ENCODE assay signal across 25 cellular contexts in the genomic region with DNA sequence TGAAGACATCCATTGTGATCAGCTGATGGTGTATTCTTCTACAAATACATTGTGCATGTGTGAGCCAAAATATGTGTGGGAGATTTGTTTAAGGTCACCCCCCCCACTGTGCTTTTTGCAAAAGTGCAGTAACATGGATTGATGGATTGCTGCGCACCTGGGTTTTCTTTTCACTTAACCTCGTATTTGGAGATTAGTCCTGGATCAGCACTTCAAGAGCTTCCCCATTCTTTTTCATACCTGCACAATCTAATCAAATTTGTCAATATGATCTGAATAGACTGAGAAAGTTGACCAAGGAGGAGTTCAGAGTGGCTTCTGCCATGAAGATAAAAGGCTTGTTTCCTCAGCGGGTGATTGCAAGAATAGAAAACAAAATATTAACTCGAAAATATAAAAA.
"Had no signal": no experiment of that assay in that cellular context is flagged by ENCODE, and none has a peak within 500 bp of the region (broad histone marks: within the 10 kb centered on the region; RNA-seq: fewer than 3 reads in every experiment).

No MANE protein-coding gene starts in this region.

- H3K4me1 ChIP-seq: left lung, lower lobe of right lung, neural progenitor cell, right lobe of liver, transverse colon, upper lobe of left lung, vagina had no signal

- H3K4me2 ChIP-seq: neural progenitor cell, smooth muscle cell had no signal

- H3K4me3 Mint-ChIP-seq: natural killer cell; nephron progenitor cell; neural progenitor cell; stimulated activated memory B cell treated with anti-CD40 and anti-IgM and Interleukin-4, amounts not matched to agents 10 μg/mL and 1 μg/mL and 100 μg/mL, for 72 hours; stimulated activated naive CD8-positive, alpha-beta T cell treated with anti-CD3 and anti-CD28 coated beads, Interleukin-15, amount 100 ng/mL, for 72 hours had no signal

- H3K27me3 ChIP-seq: left lung, neural progenitor cell, neutrophil, right atrium auricular region, right lobe of liver, transverse colon, upper lobe of left lung, vagina had no signal

- H3K9me3 Mint-ChIP-seq: natural killer cell; nephron progenitor cell; neural progenitor cell; stimulated activated memory B cell treated with anti-CD40 and anti-IgM and Interleukin-4, amounts not matched to agents 10 μg/mL and 1 μg/mL and 100 μg/mL, for 72 hours; stimulated activated naive CD8-positive, alpha-beta T cell treated with anti-CD3 and anti-CD28 coated beads, Interleukin-15, amount 100 ng/mL, for 72 hours had no signal

- DNase-seq: left colon; left lung; lower lobe of right lung; mammary epithelial cell; mesenchymal stem cell; natural killer cell; nephron progenitor cell; occipital lobe; right lobe of liver; stimulated activated CD4-positive, alpha-beta T cell treated with anti-CD3 and anti-CD28 coated beads, Interleukin-1b, Interleukin-23, amount 100 ng/mL, for 48 hours; stimulated activated CD4-positive, alpha-beta T cell treated with anti-CD3 and anti-CD28 coated beads, Interleukin-2, amount 100 ng/mL, for 48 hours; stimulated activated CD4-positive, alpha-beta T cell treated with anti-CD3 and anti-CD28 coated beads, Interleukin-4, amount 100 ng/mL, for 4 hours; stimulated activated CD8-positive, alpha-beta memory T cell treated with anti-CD3 and anti-CD28 coated beads, Interleukin-4, amount 100 ng/mL, for 48 hours; stimulated activated naive CD4-positive, alpha-beta T cell treated with Interleukin-2 at 50 U/mL for 16 hours; stimulated activated naive CD8-positive, alpha-beta T cell treated with anti-CD3 and anti-CD28 coated beads, Interleukin-15, amount 100 ng/mL, for 72 hours; substantia nigra; transverse colon; upper lobe of left lung had no signal

- H3K4me1 Mint-ChIP-seq: nephron progenitor cell; neural progenitor cell; stimulated activated memory B cell treated with anti-CD40 and anti-IgM and Interleukin-4, amounts not matched to agents 10 μg/mL and 1 μg/mL and 100 μg/mL, for 72 hours had no signal

- H3K9ac ChIP-seq: neural progenitor cell, parathyroid adenoma had no signal

- H3K27ac ChIP-seq: left lung, lower lobe of right lung, neural progenitor cell, neutrophil, parathyroid adenoma, right lobe of liver, transverse colon, upper lobe of left lung, vagina had no signal

- ATAC-seq: left colon; left lung; lower lobe of right lung; natural killer cell; right lobe of liver; stimulated activated memory B cell treated with anti-CD40 and anti-IgM and Interleukin-4, amounts not matched to agents 10 μg/mL and 1 μg/mL and 100 μg/mL, for 72 hours; stimulated activated naive CD8-positive, alpha-beta T cell treated with anti-CD3 and anti-CD28 coated beads, Interleukin-15, amount 100 ng/mL, for 72 hours had no signal

- H3K27me3 Mint-ChIP-seq: stimulated activated memory B cell treated with anti-CD40 and anti-IgM and Interleukin-4, amounts not matched to agents 10 μg/mL and 1 μg/mL and 100 μg/mL, for 72 hours; stimulated activated naive CD8-positive, alpha-beta T cell treated with anti-CD3 and anti-CD28 coated beads, Interleukin-15, amount 100 ng/mL, for 72 hours had no signal

- H3K9me3 ChIP-seq: left lung, lower lobe of right lung, neutrophil, right atrium auricular region, right lobe of liver, transverse colon, upper lobe of left lung, vagina had no signal

- H3K27ac Mint-ChIP-seq: nephron progenitor cell; neural progenitor cell; stimulated activated memory B cell treated with anti-CD40 and anti-IgM and Interleukin-4, amounts not matched to agents 10 μg/mL and 1 μg/mL and 100 μg/mL, for 72 hours had no signal

- H3K4me3 ChIP-seq: left lung, lower lobe of right lung, neural progenitor cell, right atrium auricular region, right lobe of liver, smooth muscle cell, transverse colon, upper lobe of left lung, vagina had no signal

- H2AFZ ChIP-seq: neural progenitor cell, parathyroid adenoma had no signal
